In the genomic region with DNA sequence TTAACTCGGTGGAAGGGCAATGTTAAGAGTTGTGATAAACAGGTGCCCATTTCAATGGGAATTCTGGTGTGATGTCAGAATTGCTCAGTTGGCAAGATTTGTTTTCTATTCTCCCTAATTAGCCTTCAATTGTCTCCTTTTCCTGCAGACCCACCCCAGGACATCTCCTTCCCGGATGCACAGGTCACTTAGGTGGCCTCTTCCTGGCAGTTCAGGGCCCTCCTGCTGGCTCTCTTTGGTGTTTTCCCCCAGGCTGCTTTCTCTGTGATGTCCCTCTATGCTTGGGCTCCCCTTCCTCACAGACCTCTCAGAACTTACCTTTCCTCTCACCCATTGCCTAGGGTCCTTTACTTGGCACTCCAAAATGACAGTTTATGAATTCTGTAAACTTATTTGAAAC, we compare ENCODE assay signal across 1 cellular context.
TF ChIP-seq lines count a peak whose summit lies in the region.

No MANE protein-coding gene starts in this region.

TF ChIP-seq in K562, 482 proteins besides CTCF, POLR2A, EP300 and RAD21 (continued from another document):
- TF ChIP-seq, protein P1, sequence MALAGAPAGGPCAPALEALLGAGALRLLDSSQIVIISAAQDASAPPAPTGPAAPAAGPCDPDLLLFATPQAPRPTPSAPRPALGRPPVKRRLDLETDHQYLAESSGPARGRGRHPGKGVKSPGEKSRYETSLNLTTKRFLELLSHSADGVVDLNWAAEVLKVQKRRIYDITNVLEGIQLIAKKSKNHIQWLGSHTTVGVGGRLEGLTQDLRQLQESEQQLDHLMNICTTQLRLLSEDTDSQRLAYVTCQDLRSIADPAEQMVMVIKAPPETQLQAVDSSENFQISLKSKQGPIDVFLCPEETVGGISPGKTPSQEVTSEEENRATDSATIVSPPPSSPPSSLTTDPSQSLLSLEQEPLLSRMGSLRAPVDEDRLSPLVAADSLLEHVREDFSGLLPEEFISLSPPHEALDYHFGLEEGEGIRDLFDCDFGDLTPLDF (CRISPR knock-in tag; IDR thresholded peaks at IDR 0.05), result no peak
- TF ChIP-seq, protein P2, sequence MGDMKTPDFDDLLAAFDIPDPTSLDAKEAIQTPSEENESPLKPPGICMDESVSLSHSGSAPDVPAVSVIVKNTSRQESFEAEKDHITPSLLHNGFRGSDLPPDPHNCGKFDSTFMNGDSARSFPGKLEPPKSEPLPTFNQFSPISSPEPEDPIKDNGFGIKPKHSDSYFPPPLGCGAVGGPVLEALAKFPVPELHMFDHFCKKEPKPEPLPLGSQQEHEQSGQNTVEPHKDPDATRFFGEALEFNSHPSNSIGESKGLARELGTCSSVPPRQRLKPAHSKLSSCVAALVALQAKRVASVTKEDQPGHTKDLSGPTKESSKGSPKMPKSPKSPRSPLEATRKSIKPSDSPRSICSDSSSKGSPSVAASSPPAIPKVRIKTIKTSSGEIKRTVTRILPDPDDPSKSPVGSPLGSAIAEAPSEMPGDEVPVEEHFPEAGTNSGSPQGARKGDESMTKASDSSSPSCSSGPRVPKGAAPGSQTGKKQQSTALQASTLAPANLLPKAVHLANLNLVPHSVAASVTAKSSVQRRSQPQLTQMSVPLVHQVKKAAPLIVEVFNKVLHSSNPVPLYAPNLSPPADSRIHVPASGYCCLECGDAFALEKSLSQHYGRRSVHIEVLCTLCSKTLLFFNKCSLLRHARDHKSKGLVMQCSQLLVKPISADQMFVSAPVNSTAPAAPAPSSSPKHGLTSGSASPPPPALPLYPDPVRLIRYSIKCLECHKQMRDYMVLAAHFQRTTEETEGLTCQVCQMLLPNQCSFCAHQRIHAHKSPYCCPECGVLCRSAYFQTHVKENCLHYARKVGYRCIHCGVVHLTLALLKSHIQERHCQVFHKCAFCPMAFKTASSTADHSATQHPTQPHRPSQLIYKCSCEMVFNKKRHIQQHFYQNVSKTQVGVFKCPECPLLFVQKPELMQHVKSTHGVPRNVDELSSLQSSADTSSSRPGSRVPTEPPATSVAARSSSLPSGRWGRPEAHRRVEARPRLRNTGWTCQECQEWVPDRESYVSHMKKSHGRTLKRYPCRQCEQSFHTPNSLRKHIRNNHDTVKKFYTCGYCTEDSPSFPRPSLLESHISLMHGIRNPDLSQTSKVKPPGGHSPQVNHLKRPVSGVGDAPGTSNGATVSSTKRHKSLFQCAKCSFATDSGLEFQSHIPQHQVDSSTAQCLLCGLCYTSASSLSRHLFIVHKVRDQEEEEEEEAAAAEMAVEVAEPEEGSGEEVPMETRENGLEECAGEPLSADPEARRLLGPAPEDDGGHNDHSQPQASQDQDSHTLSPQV (IDR thresholded peaks at IDR 0.05), result no peak
- no peak for TF ChIP-seq E2F3 (CRISPR knock-in tag; IDR thresholded peaks at IDR 0.05)
- TF ChIP-seq ARHGAP35 (IDR thresholded peaks at IDR 0.05; ENCODE audit: partially characterized antibody), result no peak
- TF ChIP-seq ZNF23 (CRISPR knock-in tag; IDR thresholded peaks at IDR 0.05), result no peak
- no peak for TF ChIP-seq TFE3 (CRISPR knock-in tag; IDR thresholded peaks at IDR 0.05)
- TF ChIP-seq CUX1 (CRISPR knock-in tag; IDR thresholded peaks at IDR 0.05), result no peak
- TF ChIP-seq, protein P3, sequence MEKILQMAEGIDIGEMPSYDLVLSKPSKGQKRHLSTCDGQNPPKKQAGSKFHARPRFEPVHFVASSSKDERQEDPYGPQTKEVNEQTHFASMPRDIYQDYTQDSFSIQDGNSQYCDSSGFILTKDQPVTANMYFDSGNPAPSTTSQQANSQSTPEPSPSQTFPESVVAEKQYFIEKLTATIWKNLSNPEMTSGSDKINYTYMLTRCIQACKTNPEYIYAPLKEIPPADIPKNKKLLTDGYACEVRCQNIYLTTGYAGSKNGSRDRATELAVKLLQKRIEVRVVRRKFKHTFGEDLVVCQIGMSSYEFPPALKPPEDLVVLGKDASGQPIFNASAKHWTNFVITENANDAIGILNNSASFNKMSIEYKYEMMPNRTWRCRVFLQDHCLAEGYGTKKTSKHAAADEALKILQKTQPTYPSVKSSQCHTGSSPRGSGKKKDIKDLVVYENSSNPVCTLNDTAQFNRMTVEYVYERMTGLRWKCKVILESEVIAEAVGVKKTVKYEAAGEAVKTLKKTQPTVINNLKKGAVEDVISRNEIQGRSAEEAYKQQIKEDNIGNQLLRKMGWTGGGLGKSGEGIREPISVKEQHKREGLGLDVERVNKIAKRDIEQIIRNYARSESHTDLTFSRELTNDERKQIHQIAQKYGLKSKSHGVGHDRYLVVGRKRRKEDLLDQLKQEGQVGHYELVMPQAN (IDR thresholded peaks at IDR 0.05; ENCODE audit: borderline replicate concordance), result no peak
- no peak for TF ChIP-seq TCF3 (CRISPR knock-in tag; IDR thresholded peaks at IDR 0.05)
